ENCODE assay signal across 24 cellular contexts in genomic region chr7:107584716-107585115, GRCh38.
"Had no signal": no experiment of that assay in that cellular context is flagged by ENCODE, and none has a peak within 500 bp of the region (broad histone marks: within the 10 kb centered on the region; RNA-seq: fewer than 3 reads in every experiment).

No MANE protein-coding gene starts in this region.

- H3K9me3 ChIP-seq: ovary, psoas muscle, spleen, stomach, tibial nerve, upper lobe of left lung, vagina had no signal

- H3K36me3 ChIP-seq: neural progenitor cell, ovary, vagina had no signal

- H3K4me2 ChIP-seq: neural progenitor cell, smooth muscle cell had no signal

- H3K9ac ChIP-seq: neural progenitor cell, parathyroid adenoma had no signal

- H3K4me3 ChIP-seq: neural progenitor cell, ovary, psoas muscle, skin epidermis, smooth muscle cell, spleen, stomach, tibial nerve, upper lobe of left lung, vagina had no signal

- H3K27me3 ChIP-seq: neural progenitor cell, ovary, spleen, stomach, tibial nerve, upper lobe of left lung, vagina had no signal

- H2AFZ ChIP-seq: neural progenitor cell, parathyroid adenoma had no signal

- H3K27ac ChIP-seq: neural progenitor cell, ovary, parathyroid adenoma, psoas muscle, skin epidermis, spleen, stomach, tibial nerve, upper lobe of left lung, vagina had no signal

- H3K79me2 ChIP-seq: parathyroid adenoma had no signal

- H3K4me1 ChIP-seq: parathyroid adenoma had no signal

- ATAC-seq: naive thymus-derived CD4-positive, alpha-beta T cell; natural killer cell; psoas muscle; right cardiac atrium; sciatic nerve; stimulated activated effector memory CD8-positive, alpha-beta T cell treated with anti-CD3 and anti-CD28 coated beads, Interleukin-12 subunit alpha, Interleukin-12 subunit beta, amount 100 ng/mL, for 72 hours; stimulated activated naive B cell treated with anti-CD40 and anti-IgM and Interleukin-4, amounts not matched to agents 10 μg/mL and 1 μg/mL and 100 μg/mL, for 72 hours had no signal

- DNase-seq: naive thymus-derived CD4-positive, alpha-beta T cell; natural killer cell; occipital lobe; ovary; posterior cingulate gyrus; psoas muscle; right cardiac atrium; spleen; stimulated activated CD4-positive, alpha-beta T cell treated with anti-CD3 and anti-CD28 coated beads, Interleukin-15, amount 100 ng/mL, for 24 hours; stimulated activated CD4-positive, alpha-beta T cell treated with anti-CD3 and anti-CD28 coated beads, Interleukin-2, amount 100 ng/mL, for 24 hours; stimulated activated CD4-positive, alpha-beta T cell treated with anti-CD3 and anti-CD28 coated beads, Interleukin-2, amount 100 ng/mL, for 48 hours; stimulated activated CD4-positive, alpha-beta T cell treated with anti-CD3 and anti-CD28 coated beads, Interleukin-4, amount 100 ng/mL, for 24 hours; stimulated activated naive B cell treated with anti-CD40 and anti-IgM and Interleukin-4, amounts not matched to agents 10 μg/mL and 1 μg/mL and 100 μg/mL, for 72 hours; stimulated activated naive CD4-positive, alpha-beta T cell treated with Interleukin-2 at 50 U/mL for 16 hours; stomach; upper lobe of left lung had no signal
